Comparison of ENCODE assay signal across 12 cellular contexts in genomic region chr3:114498779-114499370, GRCh38.
DNase-seq lines count a peak whose midpoint lies in the region; ATAC-seq and TF ChIP-seq lines count a peak whose summit lies in the region.
"Had no signal": no experiment of that assay in that cellular context is flagged by ENCODE, and none has a peak within 500 bp of the region (broad histone marks: within the 10 kb centered on the region; RNA-seq: fewer than 3 reads in every experiment).

No MANE protein-coding gene starts in this region.

- H3K36me3 Mint-ChIP-seq in natural killer cell, result no peaks in the 10 kb centered on the region

- no peak overlapping the region for H3K4me3 Mint-ChIP-seq in natural killer cell

- no peak for TF ChIP-seq POLR2A in adrenal gland (IDR thresholded peaks at IDR 0.05)

- no peaks in the 10 kb centered on the region for H3K9me3 Mint-ChIP-seq in natural killer cell

- WGBS in adrenal gland, 4 donors, result 51 to 62% (median 55%) methylated on average over 6 of the region's 6 CpGs

- TF ChIP-seq CTCF in adrenal gland (IDR thresholded peaks at IDR 0.05), result no peak
- TF ChIP-seq CTCF in natural killer cell (IDR thresholded peaks at IDR 0.05), result no peak

- TF ChIP-seq EP300 in Ishikawa (IDR thresholded peaks at IDR 0.05; ENCODE audit: borderline replicate concordance), result no peak

- H3K27ac ChIP-seq in adrenal gland, result peak overlapping the region in 1 of 5 donors; percentile 37
- H3K27ac ChIP-seq: cardiac muscle cell, lower lobe of right lung, VCaP had no signal

- DNase-seq in Ammon's horn (ENCODE audit: low spot score), result peak; percentile 47
- DNase-seq in adrenal gland, result peak; percentile 36 to 82 (median 65)
- peak; percentile 72 for DNase-seq in kidney glomerular epithelial cell (lab: John Stamatoyannopoulos, UW)
- DNase-seq in natural killer cell, result no peak
- DNase-seq in HuH-7.5 (ENCODE audit: low spot score), result no peak
- DNase-seq: KBM-7, lower lobe of right lung had no signal

- peaks cover 11 to 16% of the 10 kb centered on the region in 2 donors for H3K4me1 ChIP-seq in adrenal gland (replicated peaks in 1 of 2)

- no peak overlapping the region for H3K27ac Mint-ChIP-seq in natural killer cell

- H3K27me3 Mint-ChIP-seq in natural killer cell (ENCODE audit: low read depth in 2 of 2), result peaks cover 0 to 2% of the 10 kb centered on the region in 2 donors

- peaks cover 16 to 28% of the 10 kb centered on the region in 2 donors for H3K4me1 Mint-ChIP-seq in natural killer cell

- H3K36me3 ChIP-seq in adrenal gland (replicated peaks in 1 of 2), result no peaks in the 10 kb centered on the region
- H3K36me3 ChIP-seq: cardiac muscle cell, lower lobe of right lung had no signal

- no peak for TF ChIP-seq RAD21 in Ishikawa (IDR thresholded peaks at IDR 0.05; ENCODE audit: low read depth)

- no peaks in the 10 kb centered on the region for H3K27me3 ChIP-seq in adrenal gland
- H3K27me3 ChIP-seq: cardiac muscle cell had no signal

- no peaks in the 10 kb centered on the region for H3K9me3 ChIP-seq in adrenal gland (replicated peaks in 1 of 3)
- H3K9me3 ChIP-seq: lower lobe of right lung had no signal

- no peak for ATAC-seq in natural killer cell
- ATAC-seq in GM19324 (IDR thresholded peaks at IDR 0.05; ENCODE audit: low FRiP score, unreplicated experiment), result no peak
- ATAC-seq in GM21528 (IDR thresholded peaks at IDR 0.05; ENCODE audit: low FRiP score, unreplicated experiment), result no peak

- intact Hi-C loops in adrenal gland (cut with DNase I) (no loop called here), natural killer cell (cut with micrococcal nuclease) (no loop called here)

- H3K4me3 ChIP-seq in adrenal gland, result no peak overlapping the region
- H3K4me3 ChIP-seq: cardiac muscle cell, lower lobe of right lung had no signal

TF ChIP-seq in Ishikawa, 13 proteins besides CTCF, POLR2A, EP300 and RAD21:
- no peak for TF ChIP-seq MAX (IDR thresholded peaks at IDR 0.05)
- TF ChIP-seq CREB1 (IDR thresholded peaks at IDR 0.05; ENCODE audit: low read depth), result 0 out of 2 replicates have a peak, but pooled peaks have one; percentile 17

Comparison
In these comparisons a context has a peak if more than half of its experiments do, and no peak if none do; other contexts are left out.
1. DNase-seq: peak in Ammon's horn (single experiment), adrenal gland (7 of 7) and kidney glomerular epithelial cell (single experiment); none in natural killer cell (single experiment) and HuH-7.5 (single experiment).